17 cellular contexts compared by ENCODE assay signal in genomic region chr5:96087939-96088338, GRCh38.
DNase-seq lines count a peak whose midpoint lies in the region; ATAC-seq, FAIRE-seq and TF ChIP-seq lines count a peak whose summit lies in the region.
"Had no signal": no experiment of that assay in that cellular context is flagged by ENCODE, and none has a peak within 500 bp of the region (broad histone marks: within the 10 kb centered on the region; RNA-seq: fewer than 3 reads in every experiment).

No MANE protein-coding gene starts in this region.

- H3F3A ChIP-seq in GM23338 (replicated peaks; ENCODE audit: low read depth), result no peaks in the 10 kb centered on the region

- H3K9me3 ChIP-seq in left lung, result no peaks in the 10 kb centered on the region

- peaks cover 5% of the 10 kb centered on the region for H3K27me3 Mint-ChIP-seq in GM23338 (ENCODE audit: insufficient read depth, low read depth, poor library complexity)
- H3K27me3 Mint-ChIP-seq in nephron progenitor cell (ENCODE audit: low read depth, poor library complexity), result no peaks in the 10 kb centered on the region

- H3K36me3 ChIP-seq in GM23338 (ENCODE audit: insufficient read depth), result no peaks in the 10 kb centered on the region
- H3K36me3 ChIP-seq in left lung, result no peaks in the 10 kb centered on the region

- H3K4me2 ChIP-seq in GM23338, result peak overlapping the region; percentile 42; the same call in 1 of the 2 replicates

- no peak overlapping the region for H3K4me3 ChIP-seq in GM23338
- no peak overlapping the region for H3K4me3 ChIP-seq in left lung

- H3K27me3 ChIP-seq in GM23338 (ENCODE audit: insufficient read depth) (no peaks in the 10 kb centered on the region), left lung (no peaks in the 10 kb centered on the region)

- intact Hi-C loops in left lung (cut with DNase I), result no loop called here

- no peaks in the 10 kb centered on the region for H4K20me1 ChIP-seq in GM23338 (replicated peaks; ENCODE audit: insufficient read depth)

- H3K27ac Mint-ChIP-seq in GM23338, result no peak overlapping the region
- peak overlapping the region; percentile 54 for H3K27ac Mint-ChIP-seq in nephron progenitor cell
- H3K27ac Mint-ChIP-seq: HFFc6 had no signal

- TF ChIP-seq CTCF in GM23338 (conservative IDR thresholded peaks at IDR 0.05; ENCODE audit: low read depth in 2 of 2) (no peak), nephron progenitor cell (IDR thresholded peaks at IDR 0.05) (no peak), left lung (IDR thresholded peaks at IDR 0.05) (no peak)

- H3K4me1 Mint-ChIP-seq in GM23338, result peaks cover 48% of the 10 kb centered on the region
- H3K4me1 Mint-ChIP-seq in nephron progenitor cell, result peaks cover 66% of the 10 kb centered on the region

- no peaks in the 10 kb centered on the region for H3K9me2 ChIP-seq in GM23338 (ENCODE audit: insufficient read depth)

- FAIRE-seq in HTR-8/SVneo (lab: Jason Lieb, UNC), result no peak
- FAIRE-seq: A204.1 had no signal

- H3K36me3 Mint-ChIP-seq in GM23338 (ENCODE audit: low read depth) (no peaks in the 10 kb centered on the region), nephron progenitor cell (ENCODE audit: low read depth) (no peaks in the 10 kb centered on the region)

- H2AFZ ChIP-seq in GM23338, result peak overlapping the region; percentile 9; the same call in 1 of the 2 replicates

- no peaks in the 10 kb centered on the region for H3K79me2 ChIP-seq in GM23338 (replicated peaks; ENCODE audit: insufficient read depth)

- ATAC-seq in GM23338 (no peak), left lung (no peak)
- ATAC-seq: PC-3 had no signal

- H3K4me3 Mint-ChIP-seq in GM23338 (no peak overlapping the region), nephron progenitor cell (no peak overlapping the region)
- H3K4me3 Mint-ChIP-seq: HFFc6 had no signal

- H3K4me1 ChIP-seq in GM23338 (ENCODE audit: insufficient read depth) (peaks cover 32% of the 10 kb centered on the region), left lung (peaks cover 0 to 8% of the 10 kb centered on the region in 2 donors)

- H3K27ac ChIP-seq in GM23338 (ENCODE audit: low read depth) (no peak overlapping the region), left lung (no peak overlapping the region)

- H3K9me3 Mint-ChIP-seq in GM23338, result no peaks in the 10 kb centered on the region
- H3K9me3 Mint-ChIP-seq in nephron progenitor cell, result no peaks in the 10 kb centered on the region
- H3K9me3 Mint-ChIP-seq: HFFc6 had no signal

- peak; percentile 5 for DNase-seq in NCI-H2171 treated with DMSO at 0.1 percent for 48 hours (lab: John Stamatoyannopoulos, UW)
- DNase-seq in NCI-H2171 (lab: John Stamatoyannopoulos, UW), result no peak
- no peak for DNase-seq in GM23338 (ENCODE audit: low spot score)
- DNase-seq in SHP77 (lab: John Stamatoyannopoulos, UW), result peak; percentile 28 to 53
- DNase-seq in nephron progenitor cell, result no peak
- DNase-seq in HTR-8/SVneo (ENCODE audit: insufficient read length, low spot score), result no peak
- no peak for DNase-seq in left lung
- DNase-seq: DMS 273 treated with DMSO at 0.1 percent for 48 hours, GOT3, HFFc6, MM.1S, NCI-H1092 treated with DMSO at 0.1 percent for 48 hours, NCI-H187 treated with DMSO at 0.1 percent for 48 hours, NCI-H226, NCI-H526 treated with DMSO at 0.1 percent for 48 hours, PC-3 had no signal

TF ChIP-seq in GM23338, 12 proteins besides CTCF, POLR2A, EP300 and RAD21:
- TF ChIP-seq EZH2phosphoT487 (IDR thresholded peaks at IDR 0.05; ENCODE audit: unreplicated experiment) (no peak), ZNF114 (CRISPR knock-in tag; IDR thresholded peaks at IDR 0.05) (no peak), NANOG (IDR thresholded peaks at IDR 0.05; ENCODE audit: borderline replicate concordance) (no peak)

Comparison
In these comparisons a context has a peak if more than half of its experiments do, and no peak if none do; other contexts are left out.
1. DNase-seq: peak in NCI-H2171 treated with DMSO at 0.1 percent for 48 hours (single experiment) and SHP77 (2 of 2); none in NCI-H2171 (single experiment), GM23338 (single experiment), nephron progenitor cell (single experiment), HTR-8/SVneo (single experiment) and left lung (0 of 2).